Comparison of ENCODE assay signal across 15 cellular contexts in the genomic region with DNA sequence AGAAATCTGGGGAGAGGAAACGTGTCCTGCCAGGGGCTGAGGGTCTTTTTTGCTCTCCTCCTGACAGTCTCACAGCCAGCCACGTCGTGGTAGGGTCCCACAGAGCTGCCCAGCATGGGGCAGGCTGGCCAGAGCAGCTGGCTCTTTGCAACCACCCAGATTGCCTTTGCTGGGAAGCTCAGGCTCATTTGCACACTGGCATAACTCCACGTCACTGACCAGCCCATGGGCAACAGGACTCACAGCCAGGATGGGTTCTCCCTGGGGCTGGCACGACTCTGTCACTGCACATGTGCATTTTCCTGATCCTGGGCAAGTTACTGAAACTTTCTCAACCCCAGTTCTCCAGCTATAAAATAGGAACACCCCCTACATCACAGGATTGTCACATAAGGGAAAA.
"Had no signal": no experiment of that assay in that cellular context is flagged by ENCODE, and none has a peak within 500 bp of the region (broad histone marks: within the 10 kb centered on the region; RNA-seq: fewer than 3 reads in every experiment).

No MANE protein-coding gene starts in this region.

- H3K27me3 Mint-ChIP-seq: naive B cell had no signal

- H3K27ac ChIP-seq: breast epithelium, esophagus muscularis mucosa, heart left ventricle, suprapubic skin had no signal

- H3K9me3 Mint-ChIP-seq: type B pancreatic cell had no signal

- H3K9me3 ChIP-seq: breast epithelium, esophagus muscularis mucosa, heart left ventricle, suprapubic skin had no signal

- H3K27ac Mint-ChIP-seq: activated naive CD8-positive, alpha-beta T cell; progenitor cell of endocrine pancreas; type B pancreatic cell had no signal

- H3K4me1 ChIP-seq: breast epithelium, suprapubic skin had no signal

- H3K4me3 Mint-ChIP-seq: activated naive CD8-positive, alpha-beta T cell; naive B cell; type B pancreatic cell had no signal

- ATAC-seq: sciatic nerve had no signal

- H3K36me3 ChIP-seq: breast epithelium, esophagus muscularis mucosa, heart left ventricle, suprapubic skin had no signal

- H3K36me3 Mint-ChIP-seq: activated naive CD8-positive, alpha-beta T cell; naive B cell; type B pancreatic cell had no signal

- H3K4me3 ChIP-seq: breast epithelium, esophagus muscularis mucosa, heart left ventricle, suprapubic skin had no signal

- DNase-seq: activated CD4-positive, alpha-beta T cell treated with anti-CD3 and anti-CD28 coated beads, Interleukin-2, amount 50 U/mL, for 1 hour; activated gamma-delta T cell; activated T-cell treated with anti-CD3 and anti-CD28 coated beads, Interleukin-2, amount 50 U/mL, for 48 hours; naive B cell; stimulated activated CD4-positive, alpha-beta T cell treated with anti-CD3 and anti-CD28 coated beads, Interleukin-2, amount 100 ng/mL, for 24 hours; stimulated activated naive CD4-positive, alpha-beta T cell; T-helper 2 cell had no signal

- H3K27me3 ChIP-seq: breast epithelium, heart left ventricle, suprapubic skin had no signal
